17 cellular contexts compared by ENCODE assay signal in genomic region chr2:99139003-99139402, GRCh38. TPM values are rescaled to one million over a fixed set of nuclear protein-coding genes. Genes with fewer than 3 reads are reported as not detected.
A peak's percentile ranks its signal among the peaks of the same experiment; 100 is the strongest.
DNase-seq lines count a peak whose midpoint lies in the region; ATAC-seq and TF ChIP-seq lines count a peak whose summit lies in the region.
"Had no signal": no experiment of that assay in that cellular context is flagged by ENCODE, and none has a peak within 500 bp of the region (broad histone marks: within the 10 kb centered on the region; RNA-seq: fewer than 3 reads in every experiment).

No MANE protein-coding gene starts in this region.

- no peak overlapping the region for H3K27ac ChIP-seq in CD4-positive, CD25-positive, alpha-beta regulatory T cell (ENCODE audit: insufficient read depth, low read length, poor library complexity, severe bottlenecking)
- H3K27ac ChIP-seq: KMS-11 had no signal

- H3K9me3 ChIP-seq in CD4-positive, CD25-positive, alpha-beta regulatory T cell (ENCODE audit: control insufficient read depth in 2 of 2, low read length in 2 of 2) = peaks cover 0 to 3% of the 10 kb centered on the region in 2 experiments
- H3K9me3 ChIP-seq: MG63, SK-N-SH had no signal

- H3K9me3 Mint-ChIP-seq in CD4-positive, CD25-positive, alpha-beta regulatory T cell = peaks cover 0 to 13% (median 2%) of the 10 kb centered on the region in 7 donors
- peaks cover 4% of the 10 kb centered on the region for H3K9me3 Mint-ChIP-seq in activated B cell treated with CpG ODN at 0.5 μM for 24 hours

- peaks cover 4 to 31% (median 14%) of the 10 kb centered on the region in 4 donors for H3K4me1 Mint-ChIP-seq in CD4-positive, CD25-positive, alpha-beta regulatory T cell
- peaks cover 24% of the 10 kb centered on the region for H3K4me1 Mint-ChIP-seq in activated B cell treated with CpG ODN at 0.5 μM for 24 hours

- H3K4me3 ChIP-seq in CD4-positive, CD25-positive, alpha-beta regulatory T cell (ENCODE audit: low read depth, low read length) = no peak overlapping the region
- H3K4me3 ChIP-seq: MG63 had no signal

- CTCF ChIA-PET in activated B cell treated with CpG ODN at 0.5 μM for 24 hours (lab: Charles Lee) = interaction anchor here (0.6 to 0.7 kb wide), 2 partner anchors 58 to 122 kb away, joined by 3 read pairs; no protein-coding TSS in a partner anchor

- peaks cover 15% of the 10 kb centered on the region for H3K4me1 ChIP-seq in CD4-positive, CD25-positive, alpha-beta regulatory T cell (ENCODE audit: control insufficient read depth, insufficient read depth, low read length, poor library complexity, severe bottlenecking)

- H3K4me3 Mint-ChIP-seq in CD4-positive, CD25-positive, alpha-beta regulatory T cell = peak overlapping the region; percentile 13 to 97 (median 47)
- no peak overlapping the region for H3K4me3 Mint-ChIP-seq in activated B cell treated with CpG ODN at 0.5 μM for 24 hours

- DNase-seq in CD4-positive, CD25-positive, alpha-beta regulatory T cell = no peak
- DNase-seq in Daoy (ENCODE audit: low read depth) = peak; percentile 31
- DNase-seq in activated B cell treated with CpG ODN at 0.5 μM for 24 hours = no peak
- DNase-seq in kidney tubule cell (ENCODE audit: low spot score) = peak; percentile 80
- DNase-seq in HuH-7 (ENCODE audit: low spot score) = no peak
- DNase-seq: DMS 273 treated with DMSO at 0.1 percent for 48 hours, H7, MG63, NCI-H1105, NCI-H1694 treated with DMSO at 0.1 percent for 48 hours, NCI-H69, Right ventricle myocardium superior, SK-N-SH had no signal

- no peaks in the 10 kb centered on the region for H3K27me3 ChIP-seq in CD4-positive, CD25-positive, alpha-beta regulatory T cell (ENCODE audit: control insufficient read depth, insufficient read depth, low read length)

- peaks cover 4% of the 10 kb centered on the region for H3K27me3 Mint-ChIP-seq in CD4-positive, CD25-positive, alpha-beta regulatory T cell
- H3K27me3 Mint-ChIP-seq in activated B cell treated with CpG ODN at 0.5 μM for 24 hours = no peaks in the 10 kb centered on the region

- no peak for TF ChIP-seq CTCF in activated B cell treated with CpG ODN at 0.5 μM for 24 hours (IDR thresholded peaks at IDR 0.05)

- H3K36me3 ChIP-seq in CD4-positive, CD25-positive, alpha-beta regulatory T cell (ENCODE audit: control insufficient read depth, insufficient read depth, low read length) = no peaks in the 10 kb centered on the region
- H3K36me3 ChIP-seq: MG63 had no signal

- POLR2A ChIA-PET in activated B cell treated with CpG ODN at 0.5 μM for 24 hours (lab: Charles Lee) = no interaction called here

- H3K27ac Mint-ChIP-seq in CD4-positive, CD25-positive, alpha-beta regulatory T cell = no peak overlapping the region
- peak overlapping the region; percentile 30 for H3K27ac Mint-ChIP-seq in activated B cell treated with CpG ODN at 0.5 μM for 24 hours

- ATAC-seq in CD4-positive, CD25-positive, alpha-beta regulatory T cell (ENCODE audit: low read depth in 2 of 2) = no peak
- ATAC-seq in activated B cell treated with CpG ODN at 0.5 μM for 24 hours (ENCODE audit: low read depth) (no peak), GM18868 (IDR thresholded peaks at IDR 0.05; ENCODE audit: unreplicated experiment) (no peak), HG03196 (IDR thresholded peaks at IDR 0.05; ENCODE audit: unreplicated experiment) (no peak)

- H3K36me3 Mint-ChIP-seq in CD4-positive, CD25-positive, alpha-beta regulatory T cell = peaks cover 11% of the 10 kb centered on the region
- peaks cover 16% of the 10 kb centered on the region for H3K36me3 Mint-ChIP-seq in activated B cell treated with CpG ODN at 0.5 μM for 24 hours (ENCODE audit: low read depth)

- intact Hi-C loops in activated B cell treated with CpG ODN at 0.5 μM for 24 hours (cut with micrococcal nuclease) = no loop called here

RNA-seq across cellular contexts. Expression of gene C2orf15, which starts 2.5 kb away (rescaled TPM):
- total RNA-seq in CD4-positive, CD25-positive, alpha-beta regulatory T cell = 2.0 TPM
- 1 to 10 TPM; 2.1 to 5.4 (median 3.2) TPM for polyA plus RNA-seq in CD4-positive, CD25-positive, alpha-beta regulatory T cell
- total RNA-seq in Daoy (2014; rRNA removed; shearing (Covaris generic)) = 0.11 TPM in 1 of 2 replicates, not detected in the other
- total RNA-seq in activated B cell treated with CpG ODN at 0.5 μM for 24 hours = 0.69 and 1.2 TPM in 2 replicates
- polyA plus RNA-seq: BJ had no signal

RNA-seq across cellular contexts. Expression of gene TSGA10, which starts 15.7 kb away (rescaled TPM):
- total RNA-seq in CD4-positive, CD25-positive, alpha-beta regulatory T cell = 7.7 TPM
- 10 to 100 TPM in 3 of 4 donors, 1 to 10 TPM in 1; 9.1 to 17.2 (median 14.6) TPM for polyA plus RNA-seq in CD4-positive, CD25-positive, alpha-beta regulatory T cell
- total RNA-seq in Daoy (2014; rRNA removed; shearing (Covaris generic)) = 8.2 TPM in 2 replicates
- 18.5 and 20.4 TPM in 2 replicates for total RNA-seq in activated B cell treated with CpG ODN at 0.5 μM for 24 hours

RNA-seq across cellular contexts. Expression of gene LIPT1, which starts 15.8 kb away (rescaled TPM):
- total RNA-seq in CD4-positive, CD25-positive, alpha-beta regulatory T cell = 11.5 TPM
- 10 to 100 TPM; 17.2 to 27.4 (median 25.6) TPM for polyA plus RNA-seq in CD4-positive, CD25-positive, alpha-beta regulatory T cell
- 7.7 and 13.6 TPM in 2 replicates for total RNA-seq in Daoy (2014; rRNA removed; shearing (Covaris generic))
- 15.1 and 18.1 TPM in 2 replicates for total RNA-seq in activated B cell treated with CpG ODN at 0.5 μM for 24 hours

RNA-seq across cellular contexts. Expression of gene MITD1, which starts 41.9 kb away (rescaled TPM):
- 32.1 TPM for total RNA-seq in CD4-positive, CD25-positive, alpha-beta regulatory T cell
- 10 to 100 TPM; 49.8 to 69.1 (median 52.8) TPM for polyA plus RNA-seq in CD4-positive, CD25-positive, alpha-beta regulatory T cell
- 31.6 and 37.2 TPM in 2 replicates for total RNA-seq in Daoy (2014; rRNA removed; shearing (Covaris generic))
- total RNA-seq in activated B cell treated with CpG ODN at 0.5 μM for 24 hours = 54.1 and 59.8 TPM in 2 replicates

RNA-seq across cellular contexts. Expression of gene MRPL30, which starts 42.0 kb away (rescaled TPM):
- 13.9 TPM for total RNA-seq in CD4-positive, CD25-positive, alpha-beta regulatory T cell
- polyA plus RNA-seq in CD4-positive, CD25-positive, alpha-beta regulatory T cell = 10 to 100 TPM; 15.8 to 19.8 (median 17.2) TPM
- total RNA-seq in Daoy (2014; rRNA removed; shearing (Covaris generic)) = 39.6 and 52.6 TPM in 2 replicates
- total RNA-seq in activated B cell treated with CpG ODN at 0.5 μM for 24 hours = 18.6 and 21.4 TPM in 2 replicates

Comparison
In these comparisons a context has a peak if more than half of its experiments do, and no peak if none do; other contexts are left out.
1. DNase-seq: peak in Daoy (single experiment) and kidney tubule cell (single experiment); none in CD4-positive, CD25-positive, alpha-beta regulatory T cell (0 of 3), activated B cell treated with CpG ODN at 0.5 μM for 24 hours (single experiment) and HuH-7 (single experiment).